In genomic region chr6:79622353-79622752, GRCh38 we compare ENCODE assay signal across 1 cellular context.
TF ChIP-seq lines count a peak whose summit lies in the region.

No MANE protein-coding gene starts in this region.

TF ChIP-seq in HepG2, 621 proteins besides CTCF, POLR2A, EP300 and RAD21 (continued from another document):
- TF ChIP-seq AFF4 (CRISPR knock-in tag; IDR thresholded peaks at IDR 0.05) (no peak), ZNF143 (CRISPR knock-in tag; IDR thresholded peaks at IDR 0.05) (peak; percentile 73), ZNF281 (CRISPR knock-in tag; IDR thresholded peaks at IDR 0.05; ENCODE audit: borderline replicate concordance) (peak; percentile 76; the same call in 1 of the 2 replicates), MAX (IDR thresholded peaks at IDR 0.05) (0 out of 2 replicates have a peak, but pooled peaks have one; percentile 23), GATAD2A (CRISPR knock-in tag; IDR thresholded peaks at IDR 0.05) (peak; percentile 34; the same call in 1 of the 2 replicates)
- TF ChIP-seq, protein P1, sequence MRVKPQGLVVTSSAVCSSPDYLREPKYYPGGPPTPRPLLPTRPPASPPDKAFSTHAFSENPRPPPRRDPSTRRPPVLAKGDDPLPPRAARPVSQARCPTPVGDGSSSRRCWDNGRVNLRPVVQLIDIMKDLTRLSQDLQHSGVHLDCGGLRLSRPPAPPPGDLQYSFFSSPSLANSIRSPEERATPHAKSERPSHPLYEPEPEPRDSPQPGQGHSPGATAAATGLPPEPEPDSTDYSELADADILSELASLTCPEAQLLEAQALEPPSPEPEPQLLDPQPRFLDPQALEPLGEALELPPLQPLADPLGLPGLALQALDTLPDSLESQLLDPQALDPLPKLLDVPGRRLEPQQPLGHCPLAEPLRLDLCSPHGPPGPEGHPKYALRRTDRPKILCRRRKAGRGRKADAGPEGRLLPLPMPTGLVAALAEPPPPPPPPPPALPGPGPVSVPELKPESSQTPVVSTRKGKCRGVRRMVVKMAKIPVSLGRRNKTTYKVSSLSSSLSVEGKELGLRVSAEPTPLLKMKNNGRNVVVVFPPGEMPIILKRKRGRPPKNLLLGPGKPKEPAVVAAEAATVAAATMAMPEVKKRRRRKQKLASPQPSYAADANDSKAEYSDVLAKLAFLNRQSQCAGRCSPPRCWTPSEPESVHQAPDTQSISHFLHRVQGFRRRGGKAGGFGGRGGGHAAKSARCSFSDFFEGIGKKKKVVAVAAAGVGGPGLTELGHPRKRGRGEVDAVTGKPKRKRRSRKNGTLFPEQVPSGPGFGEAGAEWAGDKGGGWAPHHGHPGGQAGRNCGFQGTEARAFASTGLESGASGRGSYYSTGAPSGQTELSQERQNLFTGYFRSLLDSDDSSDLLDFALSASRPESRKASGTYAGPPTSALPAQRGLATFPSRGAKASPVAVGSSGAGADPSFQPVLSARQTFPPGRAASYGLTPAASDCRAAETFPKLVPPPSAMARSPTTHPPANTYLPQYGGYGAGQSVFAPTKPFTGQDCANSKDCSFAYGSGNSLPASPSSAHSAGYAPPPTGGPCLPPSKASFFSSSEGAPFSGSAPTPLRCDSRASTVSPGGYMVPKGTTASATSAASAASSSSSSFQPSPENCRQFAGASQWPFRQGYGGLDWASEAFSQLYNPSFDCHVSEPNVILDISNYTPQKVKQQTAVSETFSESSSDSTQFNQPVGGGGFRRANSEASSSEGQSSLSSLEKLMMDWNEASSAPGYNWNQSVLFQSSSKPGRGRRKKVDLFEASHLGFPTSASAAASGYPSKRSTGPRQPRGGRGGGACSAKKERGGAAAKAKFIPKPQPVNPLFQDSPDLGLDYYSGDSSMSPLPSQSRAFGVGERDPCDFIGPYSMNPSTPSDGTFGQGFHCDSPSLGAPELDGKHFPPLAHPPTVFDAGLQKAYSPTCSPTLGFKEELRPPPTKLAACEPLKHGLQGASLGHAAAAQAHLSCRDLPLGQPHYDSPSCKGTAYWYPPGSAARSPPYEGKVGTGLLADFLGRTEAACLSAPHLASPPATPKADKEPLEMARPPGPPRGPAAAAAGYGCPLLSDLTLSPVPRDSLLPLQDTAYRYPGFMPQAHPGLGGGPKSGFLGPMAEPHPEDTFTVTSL (CRISPR knock-in tag; IDR thresholded peaks at IDR 0.05; ENCODE audit: borderline replicate concordance) = no peak
